1 cellular context compared by ENCODE assay signal in genomic region chr20:37693629-37694626, GRCh38.
TF ChIP-seq lines count a peak whose summit lies in the region.

Gene CTNNBL1 (plus strand): TSS chr20:37694030. CDS start chr20:37694123, 93 bp downstream.

TF ChIP-seq in GM12878, 131 proteins besides CTCF, POLR2A, EP300 and RAD21 (continued from another document and continues in another):
- TF ChIP-seq ATF2 (IDR thresholded peaks at IDR 0.05; ENCODE audit: low read length) (no peak), RELA (IDR thresholded peaks at IDR 0.05; ENCODE audit: borderline replicate concordance, partially characterized antibody) (peak; percentile 86), USF2 (IDR thresholded peaks at IDR 0.05; ENCODE audit: borderline replicate concordance, low read depth, low read length) (no peak), ATF7 (IDR thresholded peaks at IDR 0.05; ENCODE audit: low read depth) (no peak), BCLAF1 (IDR thresholded peaks at IDR 0.05) (no peak), ZNF217 (IDR thresholded peaks at IDR 0.05) (no peak), ZNF274 (IDR thresholded peaks at IDR 0.05; ENCODE audit: insufficient read depth, insufficient read length) (no peak), RELB (IDR thresholded peaks at IDR 0.05; ENCODE audit: low read depth) (peak; percentile 35; the same call in 1 of the 2 replicates), NKRF (conservative IDR thresholded peaks at IDR 0.05) (no peak; the same call in 1 of the 2 replicates), IRF3 (IDR thresholded peaks at IDR 0.05) (peak; percentile 63; the same call in 1 of the 2 replicates), SPI1 (IDR thresholded peaks at IDR 0.05; ENCODE audit: borderline replicate concordance, insufficient read depth, low read depth, low read length) (peak; percentile 47), ZBTB33 (IDR thresholded peaks at IDR 0.05) (no peak), HDAC2 (IDR thresholded peaks at IDR 0.05) (no peak), CHD1 (IDR thresholded peaks at IDR 0.05; ENCODE audit: low read depth, low read length) (no peak), POLR2AphosphoS2 (IDR thresholded peaks at IDR 0.05; ENCODE audit: low read depth, low read length) (no peak; the same call in 1 of the 2 replicates), MEF2B (IDR thresholded peaks at IDR 0.05; ENCODE audit: partially characterized antibody, poor library complexity, severe bottlenecking) (no peak), PAX8 (IDR thresholded peaks at IDR 0.05) (no peak), YBX1 (IDR thresholded peaks at IDR 0.05) (no peak), CBX5 (IDR thresholded peaks at IDR 0.05; ENCODE audit: low read depth) (no peak), KLF5 (IDR thresholded peaks at IDR 0.05; ENCODE audit: partially characterized antibody) (no peak), KDM1A (IDR thresholded peaks at IDR 0.05; ENCODE audit: borderline replicate concordance) (no peak), ZNF384 (IDR thresholded peaks at IDR 0.05; ENCODE audit: borderline replicate concordance, low read depth, low read length) (no peak), NRF1 (conservative IDR thresholded peaks at IDR 0.05; ENCODE audit: low read depth, low read length) (no peak), SP1 (IDR thresholded peaks at IDR 0.05; ENCODE audit: low read depth, low read length) (peak; percentile 33), BACH1 (IDR thresholded peaks at IDR 0.05; ENCODE audit: borderline replicate concordance) (no peak), FOS (IDR thresholded peaks at IDR 0.05; ENCODE audit: borderline replicate concordance, extremely low read depth, insufficient read length) (no peak), NR2C2 (IDR thresholded peaks at IDR 0.05; ENCODE audit: borderline replicate concordance, control insufficient read depth, insufficient read length, low read depth) (no peak), LARP7 (IDR thresholded peaks at IDR 0.05) (0 out of 2 replicates have a peak, but pooled peaks have one; percentile 26), JUND (IDR thresholded peaks at IDR 0.05; ENCODE audit: low read depth, low read length) (no peak), TARDBP (IDR thresholded peaks at IDR 0.05; ENCODE audit: borderline replicate concordance) (no peak), EGR1 (IDR thresholded peaks at IDR 0.05; ENCODE audit: borderline replicate concordance in 1 of 2, low read depth in 2 of 2, low read length in 2 of 2) (peak in 1 of 2 experiments; percentile 39; a peak in 1 of 3 replicates), ZBTB11 (CRISPR knock-in tag; IDR thresholded peaks at IDR 0.05) (no peak), TBL1XR1 (IDR thresholded peaks at IDR 0.05; ENCODE audit: low read depth, low read length) (no peak), ELK1 (IDR thresholded peaks at IDR 0.05; ENCODE audit: low read depth, low read length) (peak; percentile 41; the same call in 1 of the 2 replicates), ZBED1 (IDR thresholded peaks at IDR 0.05; ENCODE audit: borderline replicate concordance) (no peak), HDAC6 (IDR thresholded peaks at IDR 0.05; ENCODE audit: unreplicated experiment) (no peak), ZNF622 (IDR thresholded peaks at IDR 0.05) (no peak), MTA3 (IDR thresholded peaks at IDR 0.05; ENCODE audit: borderline replicate concordance, low read length) (no peak), NR2C1 (IDR thresholded peaks at IDR 0.05) (no peak), STAT1 (conservative IDR thresholded peaks at IDR 0.05) (no peak), SMAD5 (IDR thresholded peaks at IDR 0.05; ENCODE audit: low read depth) (no peak), ZNF207 (IDR thresholded peaks at IDR 0.05; ENCODE audit: borderline replicate concordance) (no peak), ZNF24 (IDR thresholded peaks at IDR 0.05) (no peak), MEF2A (IDR thresholded peaks at IDR 0.05; ENCODE audit: insufficient read depth, low read depth, low read length) (no peak), SRF (IDR thresholded peaks at IDR 0.05; ENCODE audit: low read depth in 2 of 2, low read length in 2 of 2) (no peak), SREBF1 (IDR thresholded peaks at IDR 0.05; ENCODE audit: low read length) (no peak)
